1 cellular context compared by ENCODE assay signal in genomic region chr2:222424729-222425671, GRCh38.
TF ChIP-seq lines count a peak whose summit lies in the region.

No MANE protein-coding gene starts in this region.

TF ChIP-seq in HEK293, 187 proteins besides CTCF, POLR2A, EP300 and RAD21 (continued from another document):
- TF ChIP-seq, protein P1, sequence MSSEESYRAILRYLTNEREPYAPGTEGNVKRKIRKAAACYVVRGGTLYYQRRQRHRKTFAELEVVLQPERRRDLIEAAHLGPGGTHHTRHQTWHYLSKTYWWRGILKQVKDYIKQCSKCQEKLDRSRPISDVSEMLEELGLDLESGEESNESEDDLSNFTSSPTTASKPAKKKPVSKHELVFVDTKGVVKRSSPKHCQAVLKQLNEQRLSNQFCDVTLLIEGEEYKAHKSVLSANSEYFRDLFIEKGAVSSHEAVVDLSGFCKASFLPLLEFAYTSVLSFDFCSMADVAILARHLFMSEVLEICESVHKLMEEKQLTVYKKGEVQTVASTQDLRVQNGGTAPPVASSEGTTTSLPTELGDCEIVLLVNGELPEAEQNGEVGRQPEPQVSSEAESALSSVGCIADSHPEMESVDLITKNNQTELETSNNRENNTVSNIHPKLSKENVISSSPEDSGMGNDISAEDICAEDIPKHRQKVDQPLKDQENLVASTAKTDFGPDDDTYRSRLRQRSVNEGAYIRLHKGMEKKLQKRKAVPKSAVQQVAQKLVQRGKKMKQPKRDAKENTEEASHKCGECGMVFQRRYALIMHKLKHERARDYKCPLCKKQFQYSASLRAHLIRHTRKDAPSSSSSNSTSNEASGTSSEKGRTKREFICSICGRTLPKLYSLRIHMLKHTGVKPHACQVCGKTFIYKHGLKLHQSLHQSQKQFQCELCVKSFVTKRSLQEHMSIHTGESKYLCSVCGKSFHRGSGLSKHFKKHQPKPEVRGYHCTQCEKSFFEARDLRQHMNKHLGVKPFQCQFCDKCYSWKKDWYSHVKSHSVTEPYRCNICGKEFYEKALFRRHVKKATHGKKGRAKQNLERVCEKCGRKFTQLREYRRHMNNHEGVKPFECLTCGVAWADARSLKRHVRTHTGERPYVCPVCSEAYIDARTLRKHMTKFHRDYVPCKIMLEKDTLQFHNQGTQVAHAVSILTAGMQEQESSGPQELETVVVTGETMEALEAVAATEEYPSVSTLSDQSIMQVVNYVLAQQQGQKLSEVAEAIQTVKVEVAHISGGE (tag by site-specific recombination; conservative IDR thresholded peaks at IDR 0.05; ENCODE audit: low read depth), result peak; percentile 66
- TF ChIP-seq ZNF211 (tag by site-specific recombination; IDR thresholded peaks at IDR 0.05; ENCODE audit: low read depth), result no peak
- TF ChIP-seq, protein P2, sequence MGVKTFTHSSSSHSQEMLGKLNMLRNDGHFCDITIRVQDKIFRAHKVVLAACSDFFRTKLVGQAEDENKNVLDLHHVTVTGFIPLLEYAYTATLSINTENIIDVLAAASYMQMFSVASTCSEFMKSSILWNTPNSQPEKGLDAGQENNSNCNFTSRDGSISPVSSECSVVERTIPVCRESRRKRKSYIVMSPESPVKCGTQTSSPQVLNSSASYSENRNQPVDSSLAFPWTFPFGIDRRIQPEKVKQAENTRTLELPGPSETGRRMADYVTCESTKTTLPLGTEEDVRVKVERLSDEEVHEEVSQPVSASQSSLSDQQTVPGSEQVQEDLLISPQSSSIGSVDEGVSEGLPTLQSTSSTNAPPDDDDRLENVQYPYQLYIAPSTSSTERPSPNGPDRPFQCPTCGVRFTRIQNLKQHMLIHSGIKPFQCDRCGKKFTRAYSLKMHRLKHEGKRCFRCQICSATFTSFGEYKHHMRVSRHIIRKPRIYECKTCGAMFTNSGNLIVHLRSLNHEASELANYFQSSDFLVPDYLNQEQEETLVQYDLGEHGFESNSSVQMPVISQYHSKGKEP (tag by site-specific recombination; IDR thresholded peaks at IDR 0.05), result 0 out of 2 replicates have a peak, but pooled peaks have one; percentile 16
- peak; percentile 48; the same call in 1 of the 2 replicates for TF ChIP-seq ZBTB48 (tag by site-specific recombination; IDR thresholded peaks at IDR 0.05)
- peak; percentile 34; the same call in 1 of the 2 replicates for TF ChIP-seq GLIS2 (tag by site-specific recombination; IDR thresholded peaks at IDR 0.05)
- TF ChIP-seq, protein P3, sequence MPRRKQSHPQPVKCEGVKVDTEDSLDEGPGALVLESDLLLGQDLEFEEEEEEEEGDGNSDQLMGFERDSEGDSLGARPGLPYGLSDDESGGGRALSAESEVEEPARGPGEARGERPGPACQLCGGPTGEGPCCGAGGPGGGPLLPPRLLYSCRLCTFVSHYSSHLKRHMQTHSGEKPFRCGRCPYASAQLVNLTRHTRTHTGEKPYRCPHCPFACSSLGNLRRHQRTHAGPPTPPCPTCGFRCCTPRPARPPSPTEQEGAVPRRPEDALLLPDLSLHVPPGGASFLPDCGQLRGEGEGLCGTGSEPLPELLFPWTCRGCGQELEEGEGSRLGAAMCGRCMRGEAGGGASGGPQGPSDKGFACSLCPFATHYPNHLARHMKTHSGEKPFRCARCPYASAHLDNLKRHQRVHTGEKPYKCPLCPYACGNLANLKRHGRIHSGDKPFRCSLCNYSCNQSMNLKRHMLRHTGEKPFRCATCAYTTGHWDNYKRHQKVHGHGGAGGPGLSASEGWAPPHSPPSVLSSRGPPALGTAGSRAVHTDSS (tag by site-specific recombination; IDR thresholded peaks at IDR 0.05), result no peak
- no peak for TF ChIP-seq ZNF660 (tag by site-specific recombination; IDR thresholded peaks at IDR 0.05)
- peak; percentile 40 for TF ChIP-seq ZBTB26 (tag by site-specific recombination; optimal IDR thresholded peaks at IDR 0.05)
- peak; percentile 48 for TF ChIP-seq PRDM10 (tag by site-specific recombination; IDR thresholded peaks at IDR 0.05)
- TF ChIP-seq MYNN (tag by site-specific recombination; IDR thresholded peaks at IDR 0.05; ENCODE audit: borderline replicate concordance), result no peak
- no peak for TF ChIP-seq ZNF473 (tag by site-specific recombination; IDR thresholded peaks at IDR 0.05)
- peak; percentile 37 for TF ChIP-seq ZNF335 (tag by site-specific recombination; conservative IDR thresholded peaks at IDR 0.05)
- TF ChIP-seq ZNF341 (tag by site-specific recombination; IDR thresholded peaks at IDR 0.05; ENCODE audit: low read depth), result peak; percentile 93
- TF ChIP-seq, protein P4, sequence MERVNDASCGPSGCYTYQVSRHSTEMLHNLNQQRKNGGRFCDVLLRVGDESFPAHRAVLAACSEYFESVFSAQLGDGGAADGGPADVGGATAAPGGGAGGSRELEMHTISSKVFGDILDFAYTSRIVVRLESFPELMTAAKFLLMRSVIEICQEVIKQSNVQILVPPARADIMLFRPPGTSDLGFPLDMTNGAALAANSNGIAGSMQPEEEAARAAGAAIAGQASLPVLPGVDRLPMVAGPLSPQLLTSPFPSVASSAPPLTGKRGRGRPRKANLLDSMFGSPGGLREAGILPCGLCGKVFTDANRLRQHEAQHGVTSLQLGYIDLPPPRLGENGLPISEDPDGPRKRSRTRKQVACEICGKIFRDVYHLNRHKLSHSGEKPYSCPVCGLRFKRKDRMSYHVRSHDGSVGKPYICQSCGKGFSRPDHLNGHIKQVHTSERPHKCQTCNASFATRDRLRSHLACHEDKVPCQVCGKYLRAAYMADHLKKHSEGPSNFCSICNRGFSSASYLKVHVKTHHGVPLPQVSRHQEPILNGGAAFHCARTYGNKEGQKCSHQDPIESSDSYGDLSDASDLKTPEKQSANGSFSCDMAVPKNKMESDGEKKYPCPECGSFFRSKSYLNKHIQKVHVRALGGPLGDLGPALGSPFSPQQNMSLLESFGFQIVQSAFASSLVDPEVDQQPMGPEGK (tag by site-specific recombination; IDR thresholded peaks at IDR 0.05), result peak; percentile 37; the same call in 1 of the 2 replicates
